ENCODE assay signal across 8 cellular contexts in the genomic region with DNA sequence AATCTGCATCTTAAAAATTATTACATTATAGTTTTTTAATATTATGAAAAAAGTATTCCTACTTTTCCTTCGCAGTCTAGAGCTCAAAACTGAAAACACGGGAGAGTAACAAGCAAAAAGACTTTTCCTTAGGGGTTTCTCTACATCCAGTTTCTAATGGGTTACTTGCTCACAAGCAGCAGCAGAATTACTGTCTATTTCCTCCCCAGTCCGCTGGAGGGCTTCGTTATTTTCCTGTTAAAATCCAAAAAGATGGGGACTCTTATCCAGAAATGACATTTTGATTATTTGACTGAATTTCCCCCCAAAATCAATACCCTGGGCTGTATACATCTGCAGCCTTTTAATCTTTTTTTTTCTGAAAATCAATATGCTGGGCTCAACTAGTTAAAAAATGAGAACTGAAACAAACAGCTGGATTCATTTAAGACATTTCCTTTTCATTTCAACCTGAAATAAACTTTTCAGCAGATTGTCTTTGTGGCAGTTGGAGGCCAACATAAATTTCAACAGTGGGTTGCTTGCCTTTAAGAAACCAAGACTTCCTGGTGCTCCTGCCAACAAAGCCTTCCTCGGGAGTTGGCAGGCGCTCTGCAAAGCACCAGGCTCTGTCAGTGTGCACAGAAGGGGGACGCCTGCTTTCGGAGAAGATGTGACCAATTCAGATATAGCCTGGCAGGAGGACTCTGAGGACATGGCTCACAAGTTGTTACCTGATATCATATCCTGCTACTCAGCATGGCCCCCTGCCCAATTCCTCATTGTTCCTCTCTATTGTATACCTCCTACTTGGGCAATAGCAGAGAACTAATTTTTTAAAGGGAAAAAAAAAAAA.
DNase-seq lines count a peak whose midpoint lies in the region; ATAC-seq and FAIRE-seq lines count a peak whose summit lies in the region.

No MANE protein-coding gene starts in this region.

- peak overlapping the region; percentile 2 for H2AFZ ChIP-seq in ACC112 (ENCODE audit: low read length, unreplicated experiment)

- peak; percentile 75 for ATAC-seq in GM19035 (IDR thresholded peaks at IDR 0.05; ENCODE audit: unreplicated experiment)
- peak; percentile 75 for ATAC-seq in HG03175 (IDR thresholded peaks at IDR 0.05; ENCODE audit: unreplicated experiment)
- peak; percentile 85 for ATAC-seq in left colon

- no peaks in the 10 kb centered on the region for H3K79me2 ChIP-seq in ACC112 (ENCODE audit: control insufficient read depth, insufficient read depth, low read length, unreplicated experiment)

- peaks cover 9% of the 10 kb centered on the region for H3K4me1 ChIP-seq in ACC112 (ENCODE audit: control insufficient read depth, insufficient read depth, low read length, unreplicated experiment)

- H3K36me3 ChIP-seq in ACC112 (ENCODE audit: insufficient read depth, low read length) (no peaks in the 10 kb centered on the region), SK-N-MC (ENCODE audit: insufficient read depth, low read length) (no peaks in the 10 kb centered on the region)

- H3K27me3 ChIP-seq in ACC112 (ENCODE audit: insufficient read depth, low read length): no peaks in the 10 kb centered on the region

- intact Hi-C loops in left colon (cut with DNase I, micrococcal nuclease): no loop called here

- H3K4me3 ChIP-seq in ACC112 (ENCODE audit: low read depth, low read length): 0 out of 2 replicates have a peak overlapping the region, but pooled peaks have one; percentile 3
- peak overlapping the region; percentile 67 for H3K4me3 ChIP-seq in SK-N-MC

- DNase-seq in SK-N-MC (ENCODE audit: low read depth, low spot score) (peak; percentile 89), left colon (peak; percentile 79), SK-N-DZ (ENCODE audit: low spot score) (no peak), urothelium cell line (ENCODE audit: low spot score) (no peak), SHP77 (lab: John Stamatoyannopoulos, UW) (no peak)

- no peak overlapping the region for H3K27ac ChIP-seq in ACC112 (ENCODE audit: low read depth, low read length)
- H3K27ac ChIP-seq in SK-N-MC: peak overlapping the region; percentile 92

- no peaks in the 10 kb centered on the region; the same call in 1 of the 2 replicates for H3K9me3 ChIP-seq in SK-N-MC (ENCODE audit: low read depth, low read length)

- H3K9ac ChIP-seq in SK-N-MC (ENCODE audit: insufficient read length): peak overlapping the region; percentile 16

- no peak for FAIRE-seq in urothelium cell line (lab: Jason Lieb, UNC)

Comparison
In these comparisons a context has a peak if more than half of its experiments do, and no peak if none do; other contexts are left out.
1. DNase-seq: peak in SK-N-MC (single experiment) and left colon (2 of 2); none in SK-N-DZ (single experiment), urothelium cell line (single experiment) and SHP77 (0 of 2).
2. Peak in every context shown above with its lines, with median percentiles within 50 percentile points of each other: ATAC-seq.